In the genomic region with DNA sequence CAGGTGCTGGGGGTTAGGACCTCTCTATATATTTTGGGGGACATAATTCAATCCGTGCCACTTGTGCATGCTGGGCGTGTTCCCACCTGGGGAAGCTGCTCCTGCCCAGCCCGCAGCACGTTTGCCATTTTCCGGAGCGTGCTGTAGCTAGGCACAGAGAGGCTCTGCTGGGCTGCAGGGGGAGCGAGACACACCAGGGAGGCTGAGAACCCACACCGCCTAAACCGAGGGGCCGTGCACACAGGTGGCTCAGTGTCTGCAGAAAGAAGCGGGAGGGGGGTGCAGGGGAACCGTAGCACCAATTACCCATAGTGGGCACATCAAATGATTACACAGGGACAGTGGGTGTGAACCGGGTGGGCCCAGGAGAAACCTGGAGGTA, we compare ENCODE assay signal across 20 cellular contexts.
"Had no signal": no experiment of that assay in that cellular context is flagged by ENCODE, and none has a peak within 500 bp of the region (broad histone marks: within the 10 kb centered on the region; RNA-seq: fewer than 3 reads in every experiment).

No MANE protein-coding gene starts in this region.

- H3K27me3 ChIP-seq: adrenal gland, breast epithelium, heart left ventricle, pancreas, right lobe of liver, transverse colon had no signal

- H3K9me3 ChIP-seq: adrenal gland, breast epithelium, heart left ventricle, pancreas, right lobe of liver, transverse colon had no signal

- H3K36me3 ChIP-seq: adrenal gland, breast epithelium, heart left ventricle, pancreas, right lobe of liver, transverse colon had no signal

- H3K4me3 Mint-ChIP-seq: activated naive CD8-positive, alpha-beta T cell; central memory CD8-positive, alpha-beta T cell; mesothelial cell of epicardium; nephron had no signal

- H3K27me3 Mint-ChIP-seq: activated naive CD8-positive, alpha-beta T cell; central memory CD8-positive, alpha-beta T cell; stimulated activated naive B cell treated with anti-CD40 and anti-IgM and Interleukin-4, amounts not matched to agents 10 μg/mL and 1 μg/mL and 100 μg/mL, for 72 hours had no signal

- H3K9me3 Mint-ChIP-seq: activated T-helper 2 cell treated with anti-CD3 and anti-CD28 coated beads, Interferon-gamma antibody, Interleukin-2, Interleukin-4, amounts not matched to agents 10 μg/mL and 5 μg/mL and 100 μg/mL, durations not matched to agents 14 hours and 24 hours and 36 hours; central memory CD8-positive, alpha-beta T cell; mesothelial cell of epicardium; nephron; stimulated activated naive B cell treated with anti-CD40 and anti-IgM and Interleukin-4, amounts not matched to agents 10 μg/mL and 1 μg/mL and 100 μg/mL, for 72 hours had no signal

- H3K4me3 ChIP-seq: adrenal gland, breast epithelium, coronary artery, heart left ventricle, pancreas, right lobe of liver, skin epidermis, transverse colon had no signal

- H3K27ac Mint-ChIP-seq: activated naive CD8-positive, alpha-beta T cell; activated T-helper 2 cell treated with anti-CD3 and anti-CD28 coated beads, Interferon-gamma antibody, Interleukin-2, Interleukin-4, amounts not matched to agents 10 μg/mL and 5 μg/mL and 100 μg/mL, durations not matched to agents 14 hours and 24 hours and 36 hours; mesothelial cell of epicardium; nephron; stimulated activated naive B cell treated with anti-CD40 and anti-IgM and Interleukin-4, amounts not matched to agents 10 μg/mL and 1 μg/mL and 100 μg/mL, for 72 hours had no signal

- H3K27ac ChIP-seq: transverse colon had no signal

- H3K4me1 Mint-ChIP-seq: nephron had no signal

- ATAC-seq: heart left ventricle, right lobe of liver had no signal

- DNase-seq: activated CD4-positive, alpha-beta T cell treated with anti-CD3 and anti-CD28 coated beads for 1 hour; activated naive CD4-positive, alpha-beta T cell; activated T-cell treated with anti-CD3 and anti-CD28 coated beads, Interleukin-2, amount 50 U/mL, for 1 hour; adrenal gland; islet precursor cell; stimulated activated naive B cell treated with anti-CD40 and anti-IgM and Interleukin-4, amounts not matched to agents 10 μg/mL and 1 μg/mL and 100 μg/mL, for 72 hours; T-helper 1 cell; T-helper 9 cell; transverse colon had no signal

- H3K4me1 ChIP-seq: adrenal gland, transverse colon had no signal

- H3K36me3 Mint-ChIP-seq: mesothelial cell of epicardium had no signal
